8 cellular contexts compared by ENCODE assay signal in the genomic region with DNA sequence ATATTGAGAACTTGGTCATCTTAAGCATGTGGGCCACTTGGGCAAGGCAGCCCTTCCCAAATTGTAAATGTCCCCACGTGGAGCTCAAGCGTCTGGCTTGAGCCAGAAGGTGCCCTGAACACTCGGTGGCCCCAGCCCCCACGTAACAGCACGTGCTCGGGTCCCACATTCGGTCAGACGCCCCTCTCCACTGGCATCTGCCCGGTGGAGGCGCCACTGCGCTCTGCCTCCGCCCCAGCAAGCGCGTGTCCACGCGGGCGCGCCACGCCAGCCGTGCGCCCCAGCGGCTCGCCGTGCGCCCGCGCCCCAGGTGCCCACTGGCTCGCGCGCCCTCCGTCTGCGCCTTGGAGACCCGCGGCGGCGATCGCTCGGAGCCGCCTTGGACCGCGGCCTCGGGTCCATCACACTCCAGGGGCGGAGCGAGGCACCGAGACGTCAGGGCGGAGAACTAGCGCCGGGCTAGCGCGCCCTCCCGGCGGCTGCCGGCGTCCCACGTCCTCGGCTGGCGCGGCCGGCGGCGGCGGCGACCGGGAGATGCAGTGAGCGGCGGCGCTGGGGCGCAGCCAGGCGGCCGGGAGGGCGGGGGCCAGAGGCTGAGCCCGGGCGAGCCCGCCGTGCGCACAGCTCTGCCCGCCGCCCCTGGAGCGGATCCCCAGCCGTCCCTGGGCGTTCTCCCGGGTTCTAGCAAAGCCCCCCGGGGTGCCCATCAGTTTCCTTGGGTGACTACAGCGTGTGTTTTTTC. TPM values are rescaled to one million over a fixed set of nuclear protein-coding genes. Genes with fewer than 3 reads are reported as not detected.
DNase-seq lines count a peak whose midpoint lies in the region; ATAC-seq and TF ChIP-seq lines count a peak whose summit lies in the region.

PALM2AKAP2 (plus strand) TSS at position 488 of the 742 bp plus-strand sequence. CDS start 291 bp downstream, outside the sequence.

- no peaks in the 10 kb centered on the region for H3K36me3 ChIP-seq in right atrium auricular region
- no peaks in the 10 kb centered on the region for H3K36me3 ChIP-seq in prostate gland

- H3K27me3 ChIP-seq in right atrium auricular region = no peaks in the 10 kb centered on the region
- H3K27me3 ChIP-seq in prostate gland (replicated peaks; ENCODE audit: insufficient read depth) = no peaks in the 10 kb centered on the region

- DNase-seq in COR-L47 (lab: John Stamatoyannopoulos, UW) = peak; percentile 52
- peak; percentile 24 for DNase-seq in amniotic epithelial cell (ENCODE audit: low read depth)
- DNase-seq in right atrium auricular region (ENCODE audit: low spot score) = no peak
- DNase-seq in prostate gland (ENCODE audit: low spot score) = peak; percentile 24
- no peak for DNase-seq in RKO (ENCODE audit: low spot score)
- no peak for DNase-seq in T-helper 17 cell

- peak; percentile 30 to 67 for TF ChIP-seq CTCF in right atrium auricular region (IDR thresholded peaks at IDR 0.05)
- peak in 2 of 4 experiments; percentile 28 to 34 for TF ChIP-seq CTCF in prostate gland (IDR thresholded peaks at IDR 0.05)

- no peak for TF ChIP-seq POLR2A in prostate gland (IDR thresholded peaks at IDR 0.05)

- no peak for TF ChIP-seq EP300 in Ishikawa (IDR thresholded peaks at IDR 0.05; ENCODE audit: borderline replicate concordance)

- H3K4me3 ChIP-seq in right atrium auricular region (peak within 1 kb of the TSS; percentile 70 to 72), prostate gland (peak within 1 kb of the TSS; percentile 35)

- no peaks in the 10 kb centered on the region for H3K4me1 Mint-ChIP-seq in T-helper 17 cell

- no peak for TF ChIP-seq RAD21 in Ishikawa (IDR thresholded peaks at IDR 0.05; ENCODE audit: low read depth)

- intact Hi-C loops in prostate gland (cut with DNase I) = no loop called here

- H3K36me3 Mint-ChIP-seq in T-helper 17 cell (ENCODE audit: low read depth) = no peaks in the 10 kb centered on the region

- peak within 1 kb of the TSS; percentile 86 to 90 for H3K27ac ChIP-seq in right atrium auricular region
- no peak within 1 kb of the TSS for H3K27ac ChIP-seq in prostate gland

- no peak for ATAC-seq in GM19324 (IDR thresholded peaks at IDR 0.05; ENCODE audit: low FRiP score, unreplicated experiment)
- ATAC-seq in T-helper 17 cell = no peak

- peaks cover 0 to 13% of the 10 kb centered on the region in 2 donors for H3K4me1 ChIP-seq in right atrium auricular region
- no peaks in the 10 kb centered on the region for H3K4me1 ChIP-seq in prostate gland (replicated peaks)

- H3K9me3 ChIP-seq in right atrium auricular region (no peaks in the 10 kb centered on the region), prostate gland (no peaks in the 10 kb centered on the region), T-helper 17 cell (ENCODE audit: control insufficient read depth, low read length, poor library complexity, severe bottlenecking) (no peaks in the 10 kb centered on the region)

- H3K27me3 Mint-ChIP-seq in T-helper 17 cell = peaks cover 41% of the 10 kb centered on the region

- no peak within 1 kb of the TSS for H3K27ac Mint-ChIP-seq in T-helper 17 cell

- WGBS in prostate gland = 1% methylated on average over 38 of the region's 85 CpGs

- H3K4me3 Mint-ChIP-seq in T-helper 17 cell = no peak within 1 kb of the TSS

TF ChIP-seq in Ishikawa, 13 proteins besides CTCF, POLR2A, EP300 and RAD21:
- TF ChIP-seq MAX (IDR thresholded peaks at IDR 0.05) = peak; percentile 43; the same call in 1 of the 2 replicates
- no peak for TF ChIP-seq ZBTB7A (IDR thresholded peaks at IDR 0.05; ENCODE audit: low read depth)

RNA-seq across cellular contexts. Expression of gene PALM2AKAP2, which starts in this region (rescaled TPM):
- total RNA-seq in right atrium auricular region (10 to 100 TPM; 56.6 to 61.1 TPM), prostate gland (under 1 TPM; 0.27 to 0.62 TPM), T-helper 17 cell (not detected)

Comparison
In these comparisons a context has a peak if more than half of its experiments do, and no peak if none do; other contexts are left out.
1. RNA of gene PALM2AKAP2 (total RNA-seq): 56.6 to 61.1 TPM in right atrium auricular region; 0.27 to 0.62 TPM in prostate gland and not detected in T-helper 17 cell; every median in the first group is over 10 times any median in the second.
2. Peak in DNase-seq and H3K4me3 ChIP-seq in prostate gland; RNA of the gene not detected or under 1 TPM.
3. DNase-seq: peak in COR-L47 (single experiment) and amniotic epithelial cell (single experiment); none in right atrium auricular region (single experiment), RKO (single experiment) and T-helper 17 cell (0 of 3).
4. H3K27ac ChIP-seq: peak in right atrium auricular region (2 of 2); none in prostate gland (0 of 2).